In the genomic region with DNA sequence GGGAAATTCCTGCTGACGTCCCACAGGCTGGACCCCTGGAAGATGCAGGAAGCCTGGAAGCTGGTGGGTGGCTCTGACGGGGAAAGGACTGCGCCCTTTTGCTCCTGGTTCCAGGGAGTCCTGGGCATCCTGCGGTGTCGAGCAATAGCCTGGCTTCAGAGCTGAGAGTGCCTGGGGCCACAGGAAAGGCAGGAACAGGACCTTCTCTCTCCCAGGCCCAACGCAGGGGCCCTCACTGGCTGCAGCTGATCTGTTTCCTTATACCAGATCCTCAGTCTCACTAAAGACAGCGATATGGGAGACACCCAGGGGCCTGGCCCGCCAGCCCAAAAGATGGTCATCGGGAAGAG, we compare ENCODE assay signal across 9 cellular contexts. TPM values are rescaled to one million over a fixed set of nuclear protein-coding genes. Genes with fewer than 3 reads are reported as not detected.
DNase-seq lines count a peak whose midpoint lies in the region; ATAC-seq and TF ChIP-seq lines count a peak whose summit lies in the region.
"Had no signal": no experiment of that assay in that cellular context is flagged by ENCODE, and none has a peak within 500 bp of the region (broad histone marks: within the 10 kb centered on the region; RNA-seq: fewer than 3 reads in every experiment).

No MANE protein-coding gene starts in this region.

- ATAC-seq in naive thymus-derived CD8-positive, alpha-beta T cell, result no peak
- no peak for ATAC-seq in HG02678 (IDR thresholded peaks at IDR 0.05; ENCODE audit: unreplicated experiment)

- H4K91ac ChIP-seq in H9 (ENCODE audit: insufficient read length, low read depth, low read length), result no peak overlapping the region

- H2BK15ac ChIP-seq in H9 (ENCODE audit: low read depth, low read length), result no peak overlapping the region

- H3K9me3 Mint-ChIP-seq in CD14-positive monocyte (no peaks in the 10 kb centered on the region), H9 (no peaks in the 10 kb centered on the region), neural progenitor cell (no peaks in the 10 kb centered on the region)
- no peaks in the 10 kb centered on the region for H3K9me3 Mint-ChIP-seq in activated naive CD8-positive, alpha-beta T cell treated with anti-CD3 and anti-CD28 coated beads for 36 hours
- no peaks in the 10 kb centered on the region for H3K9me3 Mint-ChIP-seq in naive thymus-derived CD8-positive, alpha-beta T cell
- H3K9me3 Mint-ChIP-seq: T-helper 1 cell treated with Interleukin-12 subunit alpha and Interleukin-12 subunit beta and Interleukin-4 antibody, amounts not matched to agents 30 μg/mL and 1 μg/mL, for 36 hours had no signal

- in situ Hi-C loops in HAP-1 (cut with MboI; ENCODE audit: low sequenced_read_pairs), result no loop called here

- no peak overlapping the region for H3K14ac ChIP-seq in H9 (ENCODE audit: insufficient read depth, low read length)

- H2BK12ac ChIP-seq in H9 (ENCODE audit: insufficient read length, low read depth, low read length), result no peak overlapping the region

- H3K4me3 ChIP-seq in neural progenitor cell, result no peak overlapping the region
- no peak overlapping the region for H3K4me3 ChIP-seq in HAP-1

- H3K4me2 ChIP-seq in H9 (ENCODE audit: insufficient read depth, insufficient read length, low read length), result peak overlapping the region; percentile 85
- no peak overlapping the region for H3K4me2 ChIP-seq in neural progenitor cell

- H3K18ac ChIP-seq in H9 (ENCODE audit: insufficient read length, low read depth, low read length), result no peak overlapping the region

- H3K4me3 Mint-ChIP-seq in CD14-positive monocyte (peak overlapping the region; percentile 7 to 94), H9 (peak overlapping the region in 1 of 2 experiments; percentile 92; a peak in 3 of 5 replicates), neural progenitor cell (no peak overlapping the region)
- no peak overlapping the region for H3K4me3 Mint-ChIP-seq in activated naive CD8-positive, alpha-beta T cell treated with anti-CD3 and anti-CD28 coated beads for 36 hours
- peak overlapping the region; percentile 88 to 96 (median 92) for H3K4me3 Mint-ChIP-seq in naive thymus-derived CD8-positive, alpha-beta T cell

- H3K27ac Mint-ChIP-seq in CD14-positive monocyte, result peak overlapping the region in 2 of 7 donors; percentile 26 to 64
- H3K27ac Mint-ChIP-seq in H9, result peak overlapping the region in 2 of 3 experiments; percentile 24 to 74; a peak in 1 of 7 replicates
- H3K27ac Mint-ChIP-seq in activated naive CD8-positive, alpha-beta T cell treated with anti-CD3 and anti-CD28 coated beads for 36 hours, result peak overlapping the region; percentile 39
- H3K27ac Mint-ChIP-seq in naive thymus-derived CD8-positive, alpha-beta T cell, result peak overlapping the region; percentile 8 to 97 (median 90)
- H3K27ac Mint-ChIP-seq in neural progenitor cell, result no peak overlapping the region

- H3K27me3 ChIP-seq in H9 (ENCODE audit: insufficient read depth, low read length) (no peaks in the 10 kb centered on the region), neural progenitor cell (no peaks in the 10 kb centered on the region), HAP-1 (ENCODE audit: low read depth) (no peaks in the 10 kb centered on the region)

- H2BK5ac ChIP-seq in H9 (ENCODE audit: insufficient read length, low read length), result no peak overlapping the region

- peaks cover 54% of the 10 kb centered on the region for H3F3A ChIP-seq in neural progenitor cell (ENCODE audit: low read depth)

- no peak overlapping the region for H3K4ac ChIP-seq in H9 (ENCODE audit: low read depth, low read length)

- H3K79me2 ChIP-seq in H9 (ENCODE audit: insufficient read depth, low read length) (peaks cover 9% of the 10 kb centered on the region; the same call in 1 of the 2 replicates), neural progenitor cell (ENCODE audit: low read depth) (peaks cover 27% of the 10 kb centered on the region)

- H3K4me1 Mint-ChIP-seq in CD14-positive monocyte (peaks cover 61% of the 10 kb centered on the region), H9 (peaks cover 37 to 42% of the 10 kb centered on the region in 2 experiments), neural progenitor cell (peaks cover 34% of the 10 kb centered on the region)
- peaks cover 48% of the 10 kb centered on the region for H3K4me1 Mint-ChIP-seq in activated naive CD8-positive, alpha-beta T cell treated with anti-CD3 and anti-CD28 coated beads for 36 hours
- H3K4me1 Mint-ChIP-seq in naive thymus-derived CD8-positive, alpha-beta T cell, result peaks cover 24 to 68% (median 64%) of the 10 kb centered on the region in 4 donors

- H3K27ac ChIP-seq in H9 (ENCODE audit: insufficient read length, low read depth, low read length), result no peak overlapping the region
- no peak overlapping the region for H3K27ac ChIP-seq in neural progenitor cell

- intact Hi-C loops in CD14-positive monocyte (cut with micrococcal nuclease), result no loop called here

- POLR2A ChIA-PET in naive thymus-derived CD8-positive, alpha-beta T cell (lab: Charles Lee), result interaction anchor here (0.9 to 5.1 kb wide), 14 partner anchors 11 to 306 kb away, joined by 3 to 128 read pairs (median 13); a partner anchor contains a TSS

- TF ChIP-seq CTCF in CD14-positive monocyte (IDR thresholded peaks at IDR 0.05), result no peak
- TF ChIP-seq CTCF in H9 (conservative IDR thresholded peaks at IDR 0.05), result no peak
- TF ChIP-seq CTCF in neural progenitor cell (IDR thresholded peaks at IDR 0.05), result no peak

- H3K4me1 ChIP-seq in H9 (ENCODE audit: insufficient read depth, low read length), result no peaks in the 10 kb centered on the region; the same call in 1 of the 2 replicates
- peaks cover 33% of the 10 kb centered on the region for H3K4me1 ChIP-seq in neural progenitor cell
- H3K4me1 ChIP-seq in HAP-1, result peaks cover 25% of the 10 kb centered on the region

- DNase-seq in CD14-positive monocyte (ENCODE audit: low spot score), result no peak
- DNase-seq in H9, result no peak
- no peak for DNase-seq in activated naive CD8-positive, alpha-beta T cell treated with anti-CD3 and anti-CD28 coated beads for 36 hours
- no peak for DNase-seq in naive thymus-derived CD8-positive, alpha-beta T cell
- no peak for DNase-seq in neural progenitor cell (ENCODE audit: low spot score)
- no peak for DNase-seq in HAP-1 (ENCODE audit: low spot score in 2 of 2)
- no peak for DNase-seq in NCI-H345 (lab: John Stamatoyannopoulos, UW)

- no CpG with 5 or more reads among the region's 9 CpGs for WGBS in H9 (ENCODE audit: extremely low coverage, insufficient read length, low lambda C conversion rate)

- no peak overlapping the region for H2AK5ac ChIP-seq in H9 (ENCODE audit: insufficient read length, low read length)

- H3K9me3 ChIP-seq in H9 (ENCODE audit: control insufficient read depth, low read depth, low read length), result no peaks in the 10 kb centered on the region
- no peaks in the 10 kb centered on the region for H3K9me3 ChIP-seq in neural progenitor cell (ENCODE audit: low read depth)
- no peaks in the 10 kb centered on the region for H3K9me3 ChIP-seq in HAP-1

- no peak overlapping the region for H4K8ac ChIP-seq in H9 (replicated peaks; ENCODE audit: insufficient read length, low read depth, low read length)

- peaks cover 9% of the 10 kb centered on the region for H3K23me2 ChIP-seq in H9 (ENCODE audit: insufficient read length, low read depth, low read length, poor library complexity, severe bottlenecking)

- H3K36me3 Mint-ChIP-seq in CD14-positive monocyte, result peaks cover 42 to 75% of the 10 kb centered on the region in 2 donors
- peaks cover 30 to 79% (median 56%) of the 10 kb centered on the region in 3 experiments for H3K36me3 Mint-ChIP-seq in H9 (ENCODE audit: insufficient read depth in 1 of 3, low read depth in 3 of 3)
- peaks cover 34% of the 10 kb centered on the region for H3K36me3 Mint-ChIP-seq in activated naive CD8-positive, alpha-beta T cell treated with anti-CD3 and anti-CD28 coated beads for 36 hours
- H3K36me3 Mint-ChIP-seq in naive thymus-derived CD8-positive, alpha-beta T cell, result peaks cover 0 to 63% (median 2%) of the 10 kb centered on the region in 3 donors
- H3K36me3 Mint-ChIP-seq in neural progenitor cell, result peaks cover 14% of the 10 kb centered on the region

- H3K79me1 ChIP-seq in H9 (ENCODE audit: insufficient read depth, low read depth, low read length, poor library complexity, severe bottlenecking), result no peaks in the 10 kb centered on the region

- H2AFZ ChIP-seq in H9 (ENCODE audit: low read length) (no peak overlapping the region), neural progenitor cell (replicated peaks) (no peak overlapping the region)

- H4K20me1 ChIP-seq in H9 (ENCODE audit: control insufficient read depth, insufficient read depth, insufficient read length) (no peaks in the 10 kb centered on the region), neural progenitor cell (ENCODE audit: low read depth) (peaks cover 55% of the 10 kb centered on the region)

- H3K36me3 ChIP-seq in neural progenitor cell (peaks cover 3% of the 10 kb centered on the region), HAP-1 (replicated peaks) (peaks cover 71% of the 10 kb centered on the region)

- H3T11ph ChIP-seq in H9 (ENCODE audit: low read length), result no peak overlapping the region

- H3K27me3 Mint-ChIP-seq in CD14-positive monocyte (ENCODE audit: low read depth in 3 of 3) (no peaks in the 10 kb centered on the region), H9 (ENCODE audit: low read depth) (no peaks in the 10 kb centered on the region), neural progenitor cell (ENCODE audit: insufficient read depth, low read depth) (peaks cover 5% of the 10 kb centered on the region)
- no peaks in the 10 kb centered on the region for H3K27me3 Mint-ChIP-seq in activated naive CD8-positive, alpha-beta T cell treated with anti-CD3 and anti-CD28 coated beads for 36 hours
- no peaks in the 10 kb centered on the region for H3K27me3 Mint-ChIP-seq in naive thymus-derived CD8-positive, alpha-beta T cell

- H2BK20ac ChIP-seq in H9 (ENCODE audit: low read depth, low read length, poor library complexity, severe bottlenecking), result no peak overlapping the region

- no peak overlapping the region for H3K56ac ChIP-seq in H9 (ENCODE audit: insufficient read length, low read depth, low read length)

- H3K23ac ChIP-seq in H9 (ENCODE audit: insufficient read length, low read depth, low read length), result no peak overlapping the region

- H4K5ac ChIP-seq in H9 (ENCODE audit: insufficient read length, low read depth, low read length), result no peak overlapping the region

- H2BK120ac ChIP-seq in H9 (ENCODE audit: low read depth, low read length, poor library complexity, severe bottlenecking), result no peak overlapping the region

- H3K9ac ChIP-seq in H9 (ENCODE audit: extremely low read depth, insufficient read length, low read length) (no peak overlapping the region), neural progenitor cell (no peak overlapping the region)

RNA-seq across cellular contexts. Expression of a gene that starts 1.4 kb away (rescaled TPM):
- polyA plus RNA-seq in CD14-positive monocyte, result 10 to 100 TPM; 28.5 to 32.2 TPM
- total RNA-seq in H9 (2021), result 3.2 and 3.4 TPM in 2 replicates
- total RNA-seq in activated naive CD8-positive, alpha-beta T cell treated with anti-CD3 and anti-CD28 coated beads for 36 hours, result 1 to 10 TPM; 1.8 to 2.1 TPM
- total RNA-seq in naive thymus-derived CD8-positive, alpha-beta T cell, result 10 to 100 TPM; 37.8 to 41.9 TPM
- polyA plus RNA-seq in naive thymus-derived CD8-positive, alpha-beta T cell, result 10 to 100 TPM; 14.5 to 20.4 (median 18.7) TPM
- 1.1 and 2.1 TPM in 2 replicates for total RNA-seq in neural progenitor cell (ENCODE audit: low replicate concordance)

RNA-seq across cellular contexts. Expression of a gene that starts 6.5 kb away (rescaled TPM):
- polyA plus RNA-seq in CD14-positive monocyte, result 1,000 to 10,000 TPM; 2,430 to 2,894 TPM
- total RNA-seq in H9 (2021) (3,216 and 3,296 TPM in 2 replicates), neural progenitor cell (ENCODE audit: low replicate concordance) (4,188 and 4,663 TPM in 2 replicates)
- 1,000 to 10,000 TPM; 3,940 to 3,999 TPM for total RNA-seq in activated naive CD8-positive, alpha-beta T cell treated with anti-CD3 and anti-CD28 coated beads for 36 hours
- 1,000 to 10,000 TPM; 4,620 to 4,686 TPM for total RNA-seq in naive thymus-derived CD8-positive, alpha-beta T cell
- over 10,000 TPM in 2 of 3 donors, 1,000 to 10,000 TPM in 1; 9,896 to 11,320 (median 11,293) TPM for polyA plus RNA-seq in naive thymus-derived CD8-positive, alpha-beta T cell

RNA-seq across cellular contexts. Expression of a gene that starts 6.7 kb away (rescaled TPM):
- polyA plus RNA-seq in CD14-positive monocyte, result 10 to 100 TPM; 11.0 to 14.5 TPM
- total RNA-seq in H9 (2021) (46.9 and 47.1 TPM in 2 replicates), neural progenitor cell (ENCODE audit: low replicate concordance) (28.7 and 38.4 TPM in 2 replicates)
- 10 to 100 TPM; 43.4 to 44.6 TPM for total RNA-seq in activated naive CD8-positive, alpha-beta T cell treated with anti-CD3 and anti-CD28 coated beads for 36 hours
- 100 to 1,000 TPM; 116 TPM for total RNA-seq in naive thymus-derived CD8-positive, alpha-beta T cell
- 10 to 100 TPM in 2 of 3 donors, 1 to 10 TPM in 1; 9.3 to 19.3 (median 15.2) TPM for polyA plus RNA-seq in naive thymus-derived CD8-positive, alpha-beta T cell

RNA-seq across cellular contexts. Expression of a gene that starts 10.7 kb away (rescaled TPM):
- polyA plus RNA-seq in CD14-positive monocyte, result 10 to 100 TPM; 33.3 to 37.3 TPM
- total RNA-seq in H9 (2021), result 99.2 and 110 TPM in 2 replicates
- total RNA-seq in activated naive CD8-positive, alpha-beta T cell treated with anti-CD3 and anti-CD28 coated beads for 36 hours, result 100 to 1,000 TPM; 105 to 107 TPM
- 10 to 100 TPM; 53.3 to 59.0 TPM for total RNA-seq in naive thymus-derived CD8-positive, alpha-beta T cell
- polyA plus RNA-seq in naive thymus-derived CD8-positive, alpha-beta T cell, result 10 to 100 TPM; 71.3 to 83.7 (median 74.1) TPM
- total RNA-seq in neural progenitor cell (ENCODE audit: low replicate concordance), result 31.1 and 43.5 TPM in 2 replicates

RNA-seq across cellular contexts. Expression of a gene that starts 11.0 kb away (rescaled TPM):
- polyA plus RNA-seq in CD14-positive monocyte, result 10 to 100 TPM; 26.0 to 28.4 TPM
- total RNA-seq in H9 (2021), result 85.8 and 90.7 TPM in 2 replicates
- 100 to 1,000 TPM; 106 to 107 TPM for total RNA-seq in activated naive CD8-positive, alpha-beta T cell treated with anti-CD3 and anti-CD28 coated beads for 36 hours
- total RNA-seq in naive thymus-derived CD8-positive, alpha-beta T cell, result 10 to 100 TPM; 30.4 to 36.6 TPM
- polyA plus RNA-seq in naive thymus-derived CD8-positive, alpha-beta T cell, result 10 to 100 TPM; 33.4 to 38.2 (median 35.5) TPM
- total RNA-seq in neural progenitor cell (ENCODE audit: low replicate concordance), result 35.6 and 54.5 TPM in 2 replicates

Comparison
In these comparisons a context has a peak if more than half of its experiments do, and no peak if none do; other contexts are left out.
1. H3K4me3 Mint-ChIP-seq: peak in CD14-positive monocyte (2 of 2) and naive thymus-derived CD8-positive, alpha-beta T cell (10 of 10); none in activated naive CD8-positive, alpha-beta T cell treated with anti-CD3 and anti-CD28 coated beads for 36 hours (single experiment) and neural progenitor cell (single experiment).